ENCODE assay signal across 8 cellular contexts in the genomic region with DNA sequence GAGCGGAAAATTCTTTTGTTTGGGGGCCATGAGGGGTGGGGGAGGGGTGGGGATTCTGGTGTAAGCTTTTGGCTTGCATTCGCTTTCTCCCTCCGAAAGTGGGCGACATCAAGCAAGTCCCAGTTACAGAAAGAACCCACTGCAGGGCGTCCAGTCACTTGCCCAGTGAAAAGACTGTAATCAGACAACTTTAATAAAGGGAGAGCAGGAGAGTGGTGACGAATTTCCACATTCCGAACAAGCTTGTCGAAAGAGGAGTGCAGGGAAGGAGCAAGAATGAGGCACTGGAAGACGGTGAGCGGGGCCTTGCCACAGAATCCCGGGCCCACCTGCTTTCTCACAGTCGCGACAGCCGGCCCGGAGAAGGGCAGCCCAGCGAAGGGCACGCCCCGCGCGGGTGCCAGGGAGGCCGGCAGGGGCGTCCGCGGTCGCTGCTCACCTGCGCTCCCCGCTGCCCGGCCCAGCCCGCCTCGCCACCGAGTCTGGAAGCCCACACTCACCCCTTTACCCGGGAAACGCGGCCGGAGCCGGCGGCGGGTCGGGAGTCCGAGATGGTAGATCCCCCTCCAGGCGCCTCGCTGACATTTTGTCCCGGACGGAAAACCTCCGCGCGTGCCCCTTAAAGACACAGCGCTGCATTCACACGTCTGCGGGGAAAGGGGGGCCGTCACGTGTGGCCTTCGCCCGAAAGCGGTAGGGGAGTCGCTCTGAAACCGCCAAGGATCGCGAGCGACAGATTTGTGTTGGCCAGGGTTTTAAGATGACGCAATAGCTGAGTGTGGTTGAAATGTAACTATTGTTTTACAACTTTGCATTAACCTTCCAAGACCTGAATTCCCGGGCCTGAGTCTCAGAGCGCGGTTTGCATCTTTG.
DNase-seq lines count a peak whose midpoint lies in the region; ATAC-seq and TF ChIP-seq lines count a peak whose summit lies in the region.

A gene with protein sequence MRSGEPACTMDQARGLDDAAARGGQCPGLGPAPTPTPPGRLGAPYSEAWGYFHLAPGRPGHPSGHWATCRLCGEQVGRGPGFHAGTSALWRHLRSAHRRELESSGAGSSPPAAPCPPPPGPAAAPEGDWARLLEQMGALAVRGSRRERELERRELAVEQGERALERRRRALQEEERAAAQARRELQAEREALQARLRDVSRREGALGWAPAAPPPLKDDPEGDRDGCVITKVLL (minus strand): TSS at position 675 of the 873 bp plus-strand sequence. CDS start 9,407 bp downstream, outside the sequence.

- peak; percentile 56 for ATAC-seq in HG03520 (IDR thresholded peaks at IDR 0.05; ENCODE audit: unreplicated experiment)

- H3K4me3 ChIP-seq in effector memory CD4-positive, alpha-beta T cell (ENCODE audit: insufficient read depth, low read depth, low read length, poor library complexity, severe bottlenecking), result peak within 1 kb of the TSS; percentile 86

- no peaks in the 10 kb centered on the region for H3K9me3 ChIP-seq in effector memory CD4-positive, alpha-beta T cell (ENCODE audit: control insufficient read depth, low read length)

- no peak within 1 kb of the TSS for H3K27ac ChIP-seq in effector memory CD4-positive, alpha-beta T cell (ENCODE audit: insufficient read depth, low read length, poor library complexity, severe bottlenecking)

- peak; percentile 82 for DNase-seq in Ammon's horn (ENCODE audit: low spot score)
- peak; percentile 46 for DNase-seq in NCI-H82 treated with DMSO at 0.1 percent for 48 hours (lab: John Stamatoyannopoulos, UW; ENCODE audit: unreplicated experiment)
- DNase-seq in activated CD8-positive, alpha-beta memory T cell treated with anti-CD3 and anti-CD28 coated beads for 48 hours (ENCODE audit: low read depth in 2 of 3, low spot score in 2 of 3), result peak in 2 of 3 experiments; percentile 16 to 26
- peak in 1 of 3 donors; percentile 25 for DNase-seq in effector memory CD4-positive, alpha-beta T cell
- DNase-seq in medulla oblongata (ENCODE audit: extremely low spot score), result peak; percentile 85
- peak; percentile 31 to 32 for DNase-seq in stimulated activated CD8-positive, alpha-beta memory T cell treated with anti-CD3 and anti-CD28 coated beads, Interleukin-15, amount 100 ng/mL, for 4 hours (ENCODE audit: low read depth in 2 of 2)

- peak; percentile 53 for TF ChIP-seq POLR2A in GM19193 (IDR thresholded peaks at IDR 0.05; ENCODE audit: extremely low read depth, insufficient read depth, insufficient read length)

- H3K36me3 ChIP-seq in effector memory CD4-positive, alpha-beta T cell (ENCODE audit: control insufficient read depth, insufficient read depth, low read length), result no peaks in the 10 kb centered on the region

- H3K27me3 ChIP-seq in effector memory CD4-positive, alpha-beta T cell (replicated peaks; ENCODE audit: control insufficient read depth, insufficient read depth, low read length, poor library complexity, severe bottlenecking), result no peaks in the 10 kb centered on the region

- peaks cover 5% of the 10 kb centered on the region for H3K4me1 ChIP-seq in effector memory CD4-positive, alpha-beta T cell (ENCODE audit: control insufficient read depth, insufficient read depth, low read length, poor library complexity, severe bottlenecking)
